2 cellular contexts compared by ENCODE assay signal in genomic region chr2:143907801-143908200, GRCh38.
A peak's percentile ranks its signal among the peaks of the same experiment; 100 is the strongest.
TF ChIP-seq lines count a peak whose summit lies in the region.

No MANE protein-coding gene starts in this region.

TF ChIP-seq in IMR-90, 13 proteins besides CTCF, POLR2A, EP300 and RAD21:
- TF ChIP-seq NFE2L2 (IDR thresholded peaks at IDR 0.05; ENCODE audit: low read depth, low read length), result no peak
- TF ChIP-seq CEBPB (IDR thresholded peaks at IDR 0.05; ENCODE audit: low read depth, low read length), result peak; percentile 65
- peak; percentile 19; the same call in 1 of the 2 replicates for TF ChIP-seq FOS (IDR thresholded peaks at IDR 0.05; ENCODE audit: low read depth, low read length)
- no peak for TF ChIP-seq CHD1 (IDR thresholded peaks at IDR 0.05; ENCODE audit: low read depth, low read length)

TF ChIP-seq in H1, 55 proteins besides CTCF, POLR2A, EP300 and RAD21:
- TF ChIP-seq RBBP5 (IDR thresholded peaks at IDR 0.05; ENCODE audit: borderline replicate concordance, low read depth, low read length) (no peak), ATF2 (IDR thresholded peaks at IDR 0.05; ENCODE audit: low read length) (no peak), E2F6 (IDR thresholded peaks at IDR 0.05) (no peak)
